In the genomic region with DNA sequence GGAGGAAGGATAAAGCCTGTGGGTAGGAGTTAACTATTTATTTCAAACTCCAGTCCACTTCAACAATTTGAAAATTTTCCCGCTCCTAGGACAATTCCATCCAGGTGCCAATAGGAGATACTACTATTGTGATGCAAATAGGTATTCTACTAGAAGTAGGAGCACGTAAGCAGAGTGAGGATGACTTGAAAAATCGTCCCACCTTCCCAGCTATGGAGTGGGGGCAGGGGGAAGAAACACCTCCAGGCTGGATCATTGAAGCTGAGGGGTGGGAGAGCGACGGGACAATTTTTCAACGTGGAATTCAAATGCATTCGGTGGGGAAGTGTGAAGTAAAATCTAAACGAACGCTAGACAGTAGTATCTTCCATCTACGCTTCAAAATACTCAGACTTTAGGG, we compare ENCODE assay signal across 9 cellular contexts. TPM values are rescaled to one million over a fixed set of nuclear protein-coding genes. Genes with fewer than 3 reads are reported as not detected.
DNase-seq lines count a peak whose midpoint lies in the region; ATAC-seq and TF ChIP-seq lines count a peak whose summit lies in the region.
"Had no signal": no experiment of that assay in that cellular context is flagged by ENCODE, and none has a peak within 500 bp of the region (broad histone marks: within the 10 kb centered on the region; RNA-seq: fewer than 3 reads in every experiment).

No MANE protein-coding gene starts in this region.

- intact Hi-C loops in breast epithelium (cut with DNase I; ENCODE audit: low total_unique reads) = no loop called here
- intact Hi-C loops in transverse colon (cut with DNase I; ENCODE audit: low total_unique reads) = loop anchor here (10.0 kb wide), 1 partner anchor 112 kb away; no protein-coding TSS in a partner anchor

- ATAC-seq in activated T-cell treated with anti-CD3 and anti-CD28 coated beads, Interleukin-2, amount 50 U/mL, for 72 hours (replicated peaks in 1 of 2) = no peak
- no peak for ATAC-seq in HG03108 (IDR thresholded peaks at IDR 0.05; ENCODE audit: unreplicated experiment)

- peaks cover 15% of the 10 kb centered on the region for H3K4me1 Mint-ChIP-seq in activated T-cell treated with anti-CD3 and anti-CD28 coated beads, Interleukin-2, amount 50 U/mL, for 72 hours (ENCODE audit: low read depth)

- no peak overlapping the region for H3K27ac Mint-ChIP-seq in activated T-cell treated with anti-CD3 and anti-CD28 coated beads, Interleukin-2, amount 50 U/mL, for 72 hours

- DNase-seq in activated T-cell treated with anti-CD3 and anti-CD28 coated beads, Interleukin-2, amount 50 U/mL, for 72 hours = no peak
- no peak for DNase-seq in activated T-cell treated with anti-CD3 and anti-CD28 coated beads, Interleukin-2, amount 50 U/mL, for 1 hour
- no peak for DNase-seq in breast epithelium (ENCODE audit: low spot score in 2 of 2)
- no peak for DNase-seq in mesenchymal stem cell
- no peak for DNase-seq in transverse colon
- DNase-seq in OCI-M2 (lab: John Stamatoyannopoulos, UW; ENCODE audit: unreplicated experiment) = no peak
- no peak for DNase-seq in MG63
- DNase-seq: NCI-H2171 had no signal

- H3K4me1 ChIP-seq in breast epithelium (peaks cover 0 to 3% of the 10 kb centered on the region in 2 donors), mesenchymal stem cell (ENCODE audit: control insufficient read depth, insufficient read depth, low read depth, low read length) (peaks cover 4% of the 10 kb centered on the region), transverse colon (peaks cover 6 to 36% (median 9%) of the 10 kb centered on the region in 4 donors)

- no peak overlapping the region for H3K4ac ChIP-seq in mesenchymal stem cell (ENCODE audit: low read depth in 1 of 2, low read length in 2 of 2)

- H3K79me1 ChIP-seq in mesenchymal stem cell (replicated peaks; ENCODE audit: low read length, poor library complexity, severe bottlenecking) = peaks cover 2% of the 10 kb centered on the region

- TF ChIP-seq CTCF in breast epithelium (IDR thresholded peaks at IDR 0.05) (no peak), transverse colon (IDR thresholded peaks at IDR 0.05) (no peak)

- peak overlapping the region; percentile 52 for H2BK5ac ChIP-seq in mesenchymal stem cell (ENCODE audit: low read depth, low read length, poor library complexity, severe bottlenecking)

- peak overlapping the region; percentile 39 for H4K91ac ChIP-seq in mesenchymal stem cell (ENCODE audit: low read length)

- no peak overlapping the region for H2AFZ ChIP-seq in mesenchymal stem cell (ENCODE audit: low read depth, low read length)

- peak overlapping the region in 1 of 2 experiments; percentile 84 for H2BK12ac ChIP-seq in mesenchymal stem cell (ENCODE audit: low read length in 2 of 2)

- 21% methylated on average over 2 of the region's 10 CpGs for WGBS in mesenchymal stem cell
- WGBS in transverse colon (ENCODE audit: low coverage in 1 of 2), 2 donors = 55 to 69% methylated on average over 10 of the region's 10 CpGs

- no peak overlapping the region for H4K8ac ChIP-seq in mesenchymal stem cell (ENCODE audit: low read length)

- H3K4me3 ChIP-seq in breast epithelium (peak overlapping the region; percentile 68 to 86 (median 72)), mesenchymal stem cell (ENCODE audit: insufficient read depth in 1 of 2, low read depth in 1 of 2, low read length in 2 of 2) (peak overlapping the region in 1 of 2 experiments; percentile 88), transverse colon (peak overlapping the region in 3 of 4 donors; percentile 75 to 85 (median 84)), MG63 (no peak overlapping the region; the same call in 1 of the 2 replicates)

- H2BK15ac ChIP-seq in mesenchymal stem cell (ENCODE audit: low read depth, poor library complexity, severe bottlenecking) = no peak overlapping the region

- peaks cover 0 to 2% of the 10 kb centered on the region in 2 donors for H3K36me3 Mint-ChIP-seq in activated T-cell treated with anti-CD3 and anti-CD28 coated beads, Interleukin-2, amount 50 U/mL, for 72 hours (ENCODE audit: insufficient read depth in 2 of 2)

- no peaks in the 10 kb centered on the region for H3K9me3 ChIP-seq in breast epithelium
- no peaks in the 10 kb centered on the region for H3K9me3 ChIP-seq in mesenchymal stem cell (ENCODE audit: control insufficient read depth, low read length)
- no peaks in the 10 kb centered on the region for H3K9me3 ChIP-seq in transverse colon
- H3K9me3 ChIP-seq in MG63 = no peaks in the 10 kb centered on the region

- peak overlapping the region in 1 of 2 experiments; percentile 13 for H3K18ac ChIP-seq in mesenchymal stem cell (ENCODE audit: low read depth in 1 of 2, low read length in 2 of 2)

- no peaks in the 10 kb centered on the region for H3K9me3 Mint-ChIP-seq in activated T-cell treated with anti-CD3 and anti-CD28 coated beads, Interleukin-2, amount 50 U/mL, for 72 hours

- no peak overlapping the region for H3K23ac ChIP-seq in mesenchymal stem cell (ENCODE audit: low read length in 2 of 2)

- no peak for TF ChIP-seq POLR2A in breast epithelium (IDR thresholded peaks at IDR 0.05)
- no peak for TF ChIP-seq POLR2A in transverse colon (IDR thresholded peaks at IDR 0.05)

- H3K36me3 ChIP-seq in breast epithelium (no peaks in the 10 kb centered on the region), mesenchymal stem cell (ENCODE audit: control insufficient read depth in 1 of 2, insufficient read depth in 2 of 2, low read depth in 1 of 2, low read length in 2 of 2) (no peaks in the 10 kb centered on the region), transverse colon (no peaks in the 10 kb centered on the region), MG63 (no peaks in the 10 kb centered on the region)

- no peak overlapping the region for H2AK5ac ChIP-seq in mesenchymal stem cell (ENCODE audit: low read length, severe bottlenecking)

- H3K27me3 Mint-ChIP-seq in activated T-cell treated with anti-CD3 and anti-CD28 coated beads, Interleukin-2, amount 50 U/mL, for 72 hours (ENCODE audit: low read depth) = peaks cover 36% of the 10 kb centered on the region

- H2BK120ac ChIP-seq in mesenchymal stem cell (ENCODE audit: low read depth, low read length) = peak overlapping the region; percentile 67

- peak overlapping the region; percentile 57 to 75 for H3K4me3 Mint-ChIP-seq in activated T-cell treated with anti-CD3 and anti-CD28 coated beads, Interleukin-2, amount 50 U/mL, for 72 hours

- in situ Hi-C loops in transverse colon (cut with MboI; ENCODE audit: low pct_ligation_motif_present in 1 of 4, low pct_unique_long_range_greater_than_20kb in 1 of 4, low sequenced_read_pairs in 3 of 4) = loop anchor here in 3 of 4 donors (10.0 to 25.0 kb wide), 2 partner anchors 168 to 176 kb away; no protein-coding TSS in a partner anchor

- no peak overlapping the region for H3K14ac ChIP-seq in mesenchymal stem cell (ENCODE audit: low read length in 2 of 2)

- TF ChIP-seq EP300 in transverse colon (IDR thresholded peaks at IDR 0.05; ENCODE audit: low read depth) = no peak

- H3K4me2 ChIP-seq in mesenchymal stem cell (ENCODE audit: low read length, poor library complexity, severe bottlenecking) = peak overlapping the region; percentile 88

- H3K27ac ChIP-seq in breast epithelium (peak overlapping the region; percentile 83 to 86), mesenchymal stem cell (ENCODE audit: low read length, poor library complexity, severe bottlenecking) (no peak overlapping the region), transverse colon (peak overlapping the region; percentile 81 to 90 (median 84))

- no peaks in the 10 kb centered on the region for H3K27me3 ChIP-seq in breast epithelium
- no peaks in the 10 kb centered on the region for H3K27me3 ChIP-seq in mesenchymal stem cell (ENCODE audit: control insufficient read depth in 1 of 2, insufficient read depth in 1 of 2, low read length in 2 of 2)
- H3K27me3 ChIP-seq in transverse colon = no peaks in the 10 kb centered on the region
- no peaks in the 10 kb centered on the region for H3K27me3 ChIP-seq in MG63

- peak overlapping the region; percentile 92 for H3K9ac ChIP-seq in mesenchymal stem cell (ENCODE audit: low read length)

RNA-seq across cellular contexts. Expression of a gene that starts 0.6 kb away (rescaled TPM):
- total RNA-seq in activated T-cell treated with anti-CD3 and anti-CD28 coated beads, Interleukin-2, amount 50 U/mL, for 72 hours = under 1 TPM in 1 of 2 donors, not detected in 1; 0.28 TPM
- total RNA-seq in breast epithelium (10 to 100 TPM; 14.6 to 26.7 (median 26.2) TPM), transverse colon (10 to 100 TPM; 33.3 to 62.5 (median 40.9) TPM)
- polyA plus RNA-seq in mesenchymal stem cell (2013, experiment 1 of 2) = 13.3 TPM
- 15.6 TPM for polyA plus RNA-seq in mesenchymal stem cell (2013, experiment 2 of 2)
- 1.4 and 2.0 TPM in 2 replicates for total RNA-seq in MG63 (2014; rRNA removed; shearing (Covaris generic); ENCODE audit: low replicate concordance)
